In the genomic region with DNA sequence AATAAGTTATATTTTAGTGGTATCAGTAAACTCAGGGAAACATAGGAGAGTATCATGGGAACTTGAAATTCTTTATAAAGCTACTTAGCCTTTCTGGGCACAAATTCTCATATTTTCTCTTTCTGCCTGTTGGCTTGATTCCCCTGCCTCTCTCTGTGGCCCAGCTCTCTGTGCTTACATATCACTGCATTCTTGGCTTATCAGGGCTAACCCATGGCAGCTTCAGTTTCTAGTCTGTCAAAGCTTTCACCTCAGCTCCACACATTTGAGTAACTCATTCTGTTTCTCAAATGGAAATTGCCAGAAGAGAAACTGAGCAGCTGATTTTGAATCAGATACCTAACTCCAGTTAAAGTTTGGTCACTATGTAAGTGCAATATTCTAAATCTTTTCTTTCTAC, we compare ENCODE assay signal across 28 cellular contexts.
"Had no signal": no experiment of that assay in that cellular context is flagged by ENCODE, and none has a peak within 500 bp of the region (broad histone marks: within the 10 kb centered on the region; RNA-seq: fewer than 3 reads in every experiment).

No MANE protein-coding gene starts in this region.

- H3K27ac Mint-ChIP-seq: immature natural killer cell; naive thymus-derived CD4-positive, alpha-beta T cell; T-helper 17 cell had no signal

- H3K27me3 Mint-ChIP-seq: naive thymus-derived CD4-positive, alpha-beta T cell; T-helper 17 cell had no signal

- H3K4me1 ChIP-seq: gastroesophageal sphincter, parathyroid adenoma, right lobe of liver, thyroid gland, upper lobe of left lung had no signal

- H3K27me3 ChIP-seq: dorsolateral prefrontal cortex, gastroesophageal sphincter, right lobe of liver, thyroid gland, upper lobe of left lung had no signal

- FAIRE-seq: bronchial epithelial cell, kidney had no signal

- H3K4me2 ChIP-seq: SK-N-SH had no signal

- H3K79me2 ChIP-seq: parathyroid adenoma had no signal

- H3K9me2 ChIP-seq: SK-N-SH had no signal

- H3K4me1 Mint-ChIP-seq: immature natural killer cell; naive thymus-derived CD4-positive, alpha-beta T cell; neural crest cell; T-helper 17 cell had no signal

- H3K27ac ChIP-seq: dorsolateral prefrontal cortex, gastroesophageal sphincter, parathyroid adenoma, right lobe of liver, thyroid gland, upper lobe of left lung, WERI-Rb-1 had no signal

- H3K4me3 Mint-ChIP-seq: immature natural killer cell; naive thymus-derived CD4-positive, alpha-beta T cell; neural crest cell; T-helper 17 cell had no signal

- H3K4me3 ChIP-seq: dorsolateral prefrontal cortex, gastroesophageal sphincter, right lobe of liver, thyroid gland, upper lobe of left lung had no signal

- DNase-seq: activated CD4-positive, alpha-beta T cell treated with anti-CD3 and anti-CD28 coated beads for 48 hours; activated CD4-positive, alpha-beta T cell treated with anti-CD3 and anti-CD28 coated beads, Interleukin-2, amount 50 U/mL, for 48 hours; activated CD8-positive, alpha-beta memory T cell treated with anti-CD3 and anti-CD28 coated beads for 24 hours; activated effector memory CD4-positive, alpha-beta T cell treated with anti-CD3 and anti-CD28 coated beads, Interleukin-2, amount 50 U/mL, for 16 hours; activated naive CD4-positive, alpha-beta T cell treated with anti-CD3 and anti-CD28 coated beads, Interleukin-2, amount 50 U/mL, for 16 hours; amniotic stem cell; cerebellar nuclear complex; dorsolateral prefrontal cortex; effector memory CD4-positive, alpha-beta T cell; hippocampal formation; immature natural killer cell; kidney; naive thymus-derived CD4-positive, alpha-beta T cell; occipital lobe; right lobe of liver; SK-N-SH; stimulated activated CD4-positive, alpha-beta T cell treated with anti-CD3 and anti-CD28 coated beads, Interleukin-12 subunit alpha, Interleukin-12 subunit beta, amount 100 ng/mL, for 4 hours; stimulated activated CD4-positive, alpha-beta T cell treated with anti-CD3 and anti-CD28 coated beads, Interleukin-4, amount 100 ng/mL, for 1 hour; stimulated activated naive CD8-positive, alpha-beta T cell treated with anti-CD3 and anti-CD28 coated beads, Interleukin-15, Interleukin-2, amounts not matched to agents 100 U/mL and 50 U/mL, for 24 hours; T-helper 17 cell; T1000; thyroid gland; upper lobe of left lung; WERI-Rb-1 had no signal

- H3K36me3 ChIP-seq: gastroesophageal sphincter, right lobe of liver, thyroid gland, upper lobe of left lung, WERI-Rb-1 had no signal

- H3K9ac ChIP-seq: parathyroid adenoma, SK-N-SH had no signal

- H3K9me3 ChIP-seq: right lobe of liver, thyroid gland had no signal

- H2AFZ ChIP-seq: parathyroid adenoma had no signal
